In the genomic region with DNA sequence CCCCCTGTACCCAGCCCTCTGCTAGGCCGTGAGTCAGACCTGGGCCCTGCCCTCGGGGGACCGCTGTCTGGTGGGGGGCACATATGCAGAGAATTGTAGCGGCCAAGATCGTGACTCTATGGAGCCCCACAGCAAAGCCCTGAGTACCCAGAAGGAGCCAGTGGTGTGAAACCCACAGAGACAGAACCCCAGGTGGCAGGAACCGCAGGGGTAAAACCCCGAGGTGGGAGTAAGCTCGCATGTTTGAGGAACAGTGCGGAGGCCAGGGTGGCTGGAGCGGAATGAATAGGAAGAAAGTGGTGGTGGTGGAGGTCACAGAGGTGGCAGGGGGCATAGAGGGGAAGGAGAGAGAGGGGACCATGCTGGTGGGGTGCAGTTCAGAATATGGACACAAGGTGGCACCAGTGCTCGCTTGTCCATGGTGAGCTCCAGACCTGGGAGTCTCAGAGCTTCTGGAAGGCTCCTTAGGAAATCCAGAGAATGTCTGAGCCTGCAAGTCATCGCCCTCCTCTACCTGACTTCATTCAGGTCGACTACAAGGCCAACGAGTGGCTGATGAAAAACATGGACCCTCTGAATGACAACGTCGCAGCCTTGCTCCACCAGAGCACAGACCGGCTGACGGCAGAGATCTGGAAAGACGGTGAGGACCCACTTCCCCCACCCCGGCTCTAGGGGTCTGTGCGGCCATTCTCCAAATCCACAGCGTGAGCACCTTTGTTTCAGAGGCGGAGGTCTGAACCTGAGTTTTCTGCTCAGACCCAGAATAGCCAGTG, we compare ENCODE assay signal across 8 cellular contexts. TPM values are rescaled to one million over a fixed set of nuclear protein-coding genes. Genes with fewer than 3 reads are reported as not detected.
A peak's percentile ranks its signal among the peaks of the same experiment; 100 is the strongest.
DNase-seq lines count a peak whose midpoint lies in the region; ATAC-seq, FAIRE-seq and TF ChIP-seq lines count a peak whose summit lies in the region.
"Had no signal": no experiment of that assay in that cellular context is flagged by ENCODE, and none has a peak within 500 bp of the region (broad histone marks: within the 10 kb centered on the region; RNA-seq: fewer than 3 reads in every experiment).

No MANE protein-coding gene starts in this region.

- H3K36me3 Mint-ChIP-seq in natural killer cell treated with Interleukin-12 subunit alpha and Interleukin-12 subunit beta and Interleukin-15 and Interleukin-18, amount 100 ng/mL, for 72 hours: peaks cover 12% of the 10 kb centered on the region

- in situ Hi-C loops in mammary epithelial cell (cut with MboI; ENCODE audit: low sequenced_read_pairs in 2 of 2): no loop called here

- no peaks in the 10 kb centered on the region for H3K9me2 ChIP-seq in PC-9 (ENCODE audit: insufficient read depth)

- no peak overlapping the region for H3K27ac Mint-ChIP-seq in natural killer cell treated with Interleukin-12 subunit alpha and Interleukin-12 subunit beta and Interleukin-15 and Interleukin-18, amount 100 ng/mL, for 72 hours

- H3K4me1 ChIP-seq in PC-9 (replicated peaks; ENCODE audit: insufficient read depth): no peaks in the 10 kb centered on the region
- no peaks in the 10 kb centered on the region for H3K4me1 ChIP-seq in mammary epithelial cell (ENCODE audit: insufficient read depth, low read length)

- H3K27me3 Mint-ChIP-seq in natural killer cell treated with Interleukin-12 subunit alpha and Interleukin-12 subunit beta and Interleukin-15 and Interleukin-18, amount 100 ng/mL, for 72 hours: peaks cover 5 to 8% of the 10 kb centered on the region in 2 donors

- no peaks in the 10 kb centered on the region for H3K27me3 ChIP-seq in PC-9 (ENCODE audit: insufficient read depth, low read depth)
- no peaks in the 10 kb centered on the region for H3K27me3 ChIP-seq in mammary epithelial cell (ENCODE audit: insufficient read depth, low read length)

- H3K9ac ChIP-seq in mammary epithelial cell (ENCODE audit: insufficient read depth, low read length): no peak overlapping the region

- peaks cover 7% of the 10 kb centered on the region; the same call in 1 of the 2 replicates for H3K9me3 ChIP-seq in PC-9 (ENCODE audit: insufficient read depth, low read depth)
- peaks cover 45% of the 10 kb centered on the region for H3K9me3 ChIP-seq in mammary epithelial cell (replicated peaks; ENCODE audit: insufficient read depth, low read length)

- peaks cover 5% of the 10 kb centered on the region for H3K9me3 Mint-ChIP-seq in natural killer cell treated with Interleukin-12 subunit alpha and Interleukin-12 subunit beta and Interleukin-15 and Interleukin-18, amount 100 ng/mL, for 72 hours

- H3K36me3 ChIP-seq in PC-9 (ENCODE audit: low read depth) (peaks cover 48% of the 10 kb centered on the region), mammary epithelial cell (ENCODE audit: insufficient read depth, low read length) (no peaks in the 10 kb centered on the region)

- H3F3A ChIP-seq in PC-9 (ENCODE audit: insufficient read depth, low read depth): 0 out of 2 replicates have a peak, but pooled peaks cover 7% of the 10 kb centered on the region

- BruUV-seq in PC-9 (replicated peaks; lab: Mats Ljungman, UMichigan) (no TSS peak), mammary epithelial cell (replicated peaks; lab: Mats Ljungman, UMichigan) (no TSS peak)

- DNase-seq in GM20000 (ENCODE audit: low spot score): peak; percentile 51
- no peak for DNase-seq in PC-9
- no peak for DNase-seq in mammary epithelial cell
- DNase-seq in natural killer cell treated with Interleukin-12 subunit alpha and Interleukin-12 subunit beta and Interleukin-15 and Interleukin-18, amount 100 ng/mL, for 72 hours (ENCODE audit: low spot score): no peak
- no peak for DNase-seq in NCI-H69 (lab: John Stamatoyannopoulos, UW)
- no peak for DNase-seq in GM19239 (ENCODE audit: insufficient read length, low spot score)

- TF ChIP-seq CTCF in GM20000 (IDR thresholded peaks at IDR 0.05; ENCODE audit: extremely low read depth, missing control alignments) (peak; percentile 31), PC-9 (conservative IDR thresholded peaks at IDR 0.05) (peak; percentile 91), mammary epithelial cell (conservative IDR thresholded peaks at IDR 0.05 in 1 of 2, IDR thresholded peaks at IDR 0.05 in 1 of 2; ENCODE audit: extremely low read depth in 1 of 2, insufficient read depth in 1 of 2, low read depth in 1 of 2, low read length in 2 of 2) (peak; percentile 29 to 41)

- H3K79me2 ChIP-seq in PC-9 (ENCODE audit: low read depth) (no peaks in the 10 kb centered on the region), mammary epithelial cell (ENCODE audit: insufficient read depth, low read length) (no peaks in the 10 kb centered on the region)

- H3K27ac ChIP-seq in PC-9 (no peak overlapping the region), mammary epithelial cell (ENCODE audit: insufficient read depth, low read depth, low read length) (no peak overlapping the region)

- no peak overlapping the region for H3K4me3 Mint-ChIP-seq in natural killer cell treated with Interleukin-12 subunit alpha and Interleukin-12 subunit beta and Interleukin-15 and Interleukin-18, amount 100 ng/mL, for 72 hours

- H4K20me1 ChIP-seq in PC-9 (ENCODE audit: insufficient read depth): peaks cover 5% of the 10 kb centered on the region
- no peaks in the 10 kb centered on the region for H4K20me1 ChIP-seq in mammary epithelial cell (ENCODE audit: insufficient read depth, low read length)

- POLR2A ChIA-PET in PC-9 (lab: Charles Lee; ENCODE audit: unreplicated experiment): no interaction called here

- 85% methylated on average over 18 of the region's 23 CpGs for WGBS in mammary epithelial cell (ENCODE audit: low coverage, missing lambda C conversion rate)

- H3K4me2 ChIP-seq in PC-9 (no peak overlapping the region), mammary epithelial cell (ENCODE audit: insufficient read depth, low read depth, low read length) (no peak overlapping the region)

- FAIRE-seq in GM19239 (lab: Jason Lieb, UNC): no peak

- dilution Hi-C loops in mammary epithelial cell (cut with HindIII; ENCODE audit: low sequenced_read_pairs): no loop called here

- CTCF ChIA-PET in PC-9 (lab: Charles Lee): interaction anchor here (0.7 kb wide), 1 partner anchor 85 kb away, joined by 3 read pairs; no protein-coding TSS in a partner anchor
- CTCF ChIA-PET in mammary epithelial cell (lab: Charles Lee; ENCODE audit: low non-redundant PET): interaction anchor here (0.5 to 0.7 kb wide), 2 partner anchors 69 to 163 kb away, joined by 3 to 26 read pairs; no protein-coding TSS in a partner anchor

- H3K4me3 ChIP-seq in PC-9: no peak overlapping the region
- no peak overlapping the region for H3K4me3 ChIP-seq in mammary epithelial cell (replicated peaks in 1 of 3; ENCODE audit: insufficient read depth in 1 of 3, low read depth in 2 of 3, low read length in 3 of 3)

- ATAC-seq in natural killer cell treated with Interleukin-12 subunit alpha and Interleukin-12 subunit beta and Interleukin-15 and Interleukin-18, amount 100 ng/mL, for 72 hours: peak; percentile 14 to 20
- no peak for ATAC-seq in GM21447 (IDR thresholded peaks at IDR 0.05; ENCODE audit: unreplicated experiment)

- H3K4me1 Mint-ChIP-seq in natural killer cell treated with Interleukin-12 subunit alpha and Interleukin-12 subunit beta and Interleukin-15 and Interleukin-18, amount 100 ng/mL, for 72 hours (ENCODE audit: low read depth in 2 of 2): no peaks in the 10 kb centered on the region

- no peak overlapping the region for H2AFZ ChIP-seq in PC-9
- H2AFZ ChIP-seq in mammary epithelial cell (ENCODE audit: low read depth, low read length): no peak overlapping the region

- intact Hi-C loops in PC-9 (cut with micrococcal nuclease; ENCODE audit: unreplicated experiment) (no loop called here), mammary epithelial cell (cut with micrococcal nuclease) (no loop called here)

RNA-seq across cellular contexts. Expression of gene MYH14, which starts 48.9 kb away (rescaled TPM):
- 115 and 169 TPM in 2 replicates for total RNA-seq in PC-9 (2021)
- 1 to 10 TPM in 1 of 2 donors, under 1 TPM in 1; 0.24 to 4.5 TPM for total RNA-seq in mammary epithelial cell
- 0.05 TPM for polyA plus RNA-seq in mammary epithelial cell
- polyA minus RNA-seq in mammary epithelial cell: not detected
- not detected for total RNA-seq in natural killer cell treated with Interleukin-12 subunit alpha and Interleukin-12 subunit beta and Interleukin-15 and Interleukin-18, amount 100 ng/mL, for 72 hours
- total RNA-seq: T-helper 2 cell treated with Interferon-gamma antibody and Interleukin-4, amounts not matched to agents 100 ng/mL and 5 ng/mL, for 36 hours had no signal

Comparison
In these comparisons a context has a peak if more than half of its experiments do, and no peak if none do; other contexts are left out.
1. CTCF ChIP-seq: peak in every context shown above with its lines; median percentile 91 in PC-9; 35 in mammary epithelial cell; 31 in GM20000.
2. RNA of gene MYH14, which starts 48.9 kb away (total RNA-seq): 115 to 169 TPM in PC-9; 0.24 to 4.5 TPM in mammary epithelial cell and not detected in natural killer cell treated with Interleukin-12 subunit alpha and Interleukin-12 subunit beta and Interleukin-15 and Interleukin-18, amount 100 ng/mL, for 72 hours; every median in the first group is over 10 times any median in the second.